Comparison of ENCODE assay signal across 9 cellular contexts in the genomic region with DNA sequence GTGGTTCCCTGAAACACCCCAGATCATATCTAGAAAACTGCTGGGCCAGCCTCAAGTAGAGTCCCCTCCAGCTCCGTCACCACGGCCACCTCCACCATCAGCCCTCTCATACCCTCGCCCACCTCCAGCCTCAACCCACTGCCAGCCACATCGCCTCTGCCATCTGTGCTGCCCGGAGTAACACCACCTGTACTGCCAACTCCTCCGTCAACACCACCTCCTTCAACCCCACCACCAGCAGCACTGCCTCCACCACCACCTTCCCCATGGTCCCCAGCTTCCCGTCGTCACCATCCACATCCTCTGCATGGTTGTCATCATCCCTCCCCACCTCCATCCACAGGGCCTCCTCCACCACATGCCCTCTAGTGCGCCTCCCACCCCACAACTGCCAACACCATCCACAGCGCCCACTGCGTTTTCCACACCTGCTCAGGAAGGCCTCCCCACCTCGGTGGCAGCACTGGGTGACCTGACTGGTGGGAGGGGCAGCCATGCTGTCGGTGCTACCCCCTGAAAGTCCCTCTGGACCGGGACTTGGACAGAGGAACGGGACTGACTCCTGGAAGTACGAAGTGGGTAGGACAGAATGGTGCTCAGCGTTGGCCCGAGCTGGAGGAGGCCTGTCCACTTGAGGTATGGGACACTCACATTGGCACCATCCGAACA. TPM values are rescaled to one million over a fixed set of nuclear protein-coding genes. Genes with fewer than 3 reads are reported as not detected.
A peak's percentile ranks its signal among the peaks of the same experiment; 100 is the strongest.
DNase-seq lines count a peak whose midpoint lies in the region; ATAC-seq and TF ChIP-seq lines count a peak whose summit lies in the region.
"Had no signal": no experiment of that assay in that cellular context is flagged by ENCODE, and none has a peak within 500 bp of the region (broad histone marks: within the 10 kb centered on the region; RNA-seq: fewer than 3 reads in every experiment).

No MANE protein-coding gene starts in this region.

- H3K27ac ChIP-seq in CD4-positive, CD25-positive, alpha-beta regulatory T cell (ENCODE audit: insufficient read depth, low read length, poor library complexity, severe bottlenecking), result no peak overlapping the region
- peak overlapping the region in 1 of 12 donors; percentile 81 for H3K27ac ChIP-seq in heart left ventricle
- H3K27ac ChIP-seq in psoas muscle, result peak overlapping the region; percentile 98

- no peak for TF ChIP-seq POLR2A in heart left ventricle (IDR thresholded peaks at IDR 0.05)

- peaks cover 0 to 26% (median 8%) of the 10 kb centered on the region in 4 donors for H3K4me1 Mint-ChIP-seq in CD4-positive, CD25-positive, alpha-beta regulatory T cell
- no peaks in the 10 kb centered on the region for H3K4me1 Mint-ChIP-seq in T-helper 2 cell treated with Interferon-gamma antibody and Interleukin-4, amounts not matched to agents 5 μg/mL and 100 μg/mL, for 36 hours (ENCODE audit: low read depth)

- ATAC-seq in CD4-positive, CD25-positive, alpha-beta regulatory T cell (ENCODE audit: low read depth in 2 of 2), result no peak
- ATAC-seq in heart left ventricle (no peak), psoas muscle (no peak)

- peak overlapping the region in 2 of 3 donors; percentile 26 to 75 for H3K27ac Mint-ChIP-seq in CD4-positive, CD25-positive, alpha-beta regulatory T cell
- H3K27ac Mint-ChIP-seq in T-helper 2 cell treated with Interferon-gamma antibody and Interleukin-4, amounts not matched to agents 5 μg/mL and 100 μg/mL, for 36 hours, result no peak overlapping the region

- intact Hi-C loops in heart left ventricle (cut with DNase I) (loop anchor here in 3 of 10 donors (10.0 kb wide), 2 partner anchors 85 to 435 kb away; partner anchors contain the start of genes DUSP28 (in 1 of the 3) and RNPEPL1 (in 1 of the 3)), psoas muscle (cut with DNase I) (loop anchor here in 1 of 2 donors (10.0 kb wide), 1 partner anchor 415 kb away; the partner anchor contains the start of gene CAPN10)

- peaks cover 14 to 18% of the 10 kb centered on the region in 2 experiments for H3K9me3 ChIP-seq in CD4-positive, CD25-positive, alpha-beta regulatory T cell (ENCODE audit: control insufficient read depth in 2 of 2, low read length in 2 of 2)
- H3K9me3 ChIP-seq in heart left ventricle (peaks cover 0 to 22% (median 17%) of the 10 kb centered on the region in 12 donors), psoas muscle (peaks cover 16% of the 10 kb centered on the region)

- H3K4me1 ChIP-seq in CD4-positive, CD25-positive, alpha-beta regulatory T cell (ENCODE audit: control insufficient read depth, insufficient read depth, low read length, poor library complexity, severe bottlenecking), result peaks cover 15% of the 10 kb centered on the region
- H3K4me1 ChIP-seq in heart left ventricle (peaks cover 0 to 43% (median 25%) of the 10 kb centered on the region in 12 donors), psoas muscle (peaks cover 48% of the 10 kb centered on the region)

- H3K4me3 Mint-ChIP-seq in CD4-positive, CD25-positive, alpha-beta regulatory T cell, result peak overlapping the region; percentile 47 to 82 (median 80)
- H3K4me3 Mint-ChIP-seq in T-helper 2 cell treated with Interferon-gamma antibody and Interleukin-4, amounts not matched to agents 5 μg/mL and 100 μg/mL, for 36 hours, result no peak overlapping the region

- H3K9me3 Mint-ChIP-seq in CD4-positive, CD25-positive, alpha-beta regulatory T cell, result peaks cover 0 to 18% (median 3%) of the 10 kb centered on the region in 7 donors
- H3K9me3 Mint-ChIP-seq in T-helper 2 cell treated with Interferon-gamma antibody and Interleukin-4, amounts not matched to agents 5 μg/mL and 100 μg/mL, for 36 hours, result peaks cover 12% of the 10 kb centered on the region

- peak overlapping the region; percentile 32 for H3K4me3 ChIP-seq in CD4-positive, CD25-positive, alpha-beta regulatory T cell (ENCODE audit: low read depth, low read length)
- H3K4me3 ChIP-seq in heart left ventricle (peak overlapping the region in 10 of 12 donors; percentile 53 to 94 (median 68)), psoas muscle (peak overlapping the region; percentile 85)

- 87 to 93% (median 91%) methylated on average over 19 of the region's 19 CpGs for WGBS in heart left ventricle, 4 donors
- whole genome bisulfite sequencing in psoas muscle, 3 donors, result 58 to 83% (median 62%) methylated on average over 19 of the region's 19 CpGs

- no peak for DNase-seq in CD4-positive, CD25-positive, alpha-beta regulatory T cell
- peak; percentile 14 for DNase-seq in activated CD8-positive, alpha-beta memory T cell treated with anti-CD3 and anti-CD28 coated beads, Interleukin-2, amount 50 U/mL, for 4 hours
- peak in 4 of 5 donors; percentile 14 to 29 (median 22) for DNase-seq in heart left ventricle
- DNase-seq in psoas muscle, result peak in 1 of 2 donors; percentile 51
- no peak for DNase-seq in T-helper 2 cell treated with Interferon-gamma antibody and Interleukin-4, amounts not matched to agents 5 μg/mL and 100 μg/mL, for 36 hours (ENCODE audit: low spot score)
- DNase-seq in DMS 273 treated with DMSO at 0.1 percent for 48 hours (lab: John Stamatoyannopoulos, UW), result no peak
- DNase-seq in NAMALWA (ENCODE audit: low spot score), result no peak
- no peak for DNase-seq in anterior cingulate cortex (lab: John Stamatoyannopoulos, UW)
- DNase-seq: RPMI8226 had no signal

- no peaks in the 10 kb centered on the region for H3K27me3 ChIP-seq in CD4-positive, CD25-positive, alpha-beta regulatory T cell (ENCODE audit: control insufficient read depth, insufficient read depth, low read length)
- H3K27me3 ChIP-seq in heart left ventricle, result peaks cover 0 to 4% (median 0%) of the 10 kb centered on the region in 9 donors
- H3K27me3 ChIP-seq in psoas muscle (ENCODE audit: insufficient read depth in 3 of 3, low read length in 2 of 3), result no peaks in the 10 kb centered on the region

- H3K27me3 Mint-ChIP-seq in CD4-positive, CD25-positive, alpha-beta regulatory T cell, result peaks cover 25% of the 10 kb centered on the region
- H3K27me3 Mint-ChIP-seq in T-helper 2 cell treated with Interferon-gamma antibody and Interleukin-4, amounts not matched to agents 5 μg/mL and 100 μg/mL, for 36 hours (ENCODE audit: low read depth), result peaks cover 29% of the 10 kb centered on the region

- no peaks in the 10 kb centered on the region for H3K36me3 ChIP-seq in CD4-positive, CD25-positive, alpha-beta regulatory T cell (ENCODE audit: control insufficient read depth, insufficient read depth, low read length)
- peaks cover 0 to 14% (median 0%) of the 10 kb centered on the region in 9 donors for H3K36me3 ChIP-seq in heart left ventricle
- H3K36me3 ChIP-seq in psoas muscle (ENCODE audit: insufficient read depth in 1 of 2, low read depth in 1 of 2), result peaks cover 8 to 16% of the 10 kb centered on the region in 2 donors

- no peak for TF ChIP-seq CTCF in heart left ventricle (IDR thresholded peaks at IDR 0.05)
- no peak for TF ChIP-seq CTCF in psoas muscle (IDR thresholded peaks at IDR 0.05)

- H3K36me3 Mint-ChIP-seq in CD4-positive, CD25-positive, alpha-beta regulatory T cell, result no peaks in the 10 kb centered on the region
- H3K36me3 Mint-ChIP-seq in T-helper 2 cell treated with Interferon-gamma antibody and Interleukin-4, amounts not matched to agents 5 μg/mL and 100 μg/mL, for 36 hours (ENCODE audit: low read depth), result no peaks in the 10 kb centered on the region

RNA-seq across cellular contexts. Expression of gene SNED1, which starts 1.6 kb away (rescaled TPM):
- 170 TPM for total RNA-seq in CD4-positive, CD25-positive, alpha-beta regulatory T cell
- polyA plus RNA-seq in CD4-positive, CD25-positive, alpha-beta regulatory T cell, result 1 to 10 TPM; 1.7 to 5.6 (median 2.2) TPM
- total RNA-seq in heart left ventricle (10 to 100 TPM in 2 of 9 donors, 1 to 10 TPM in 7; 3.1 to 14.7 (median 5.6) TPM), psoas muscle (10 to 100 TPM in 2 of 4 donors, 1 to 10 TPM in 2; 8.6 to 36.9 (median 11.1) TPM)
- polyA plus RNA-seq in heart left ventricle (1 to 10 TPM; 4.2 to 4.3 TPM), psoas muscle (1 to 10 TPM; 7.8 to 9.2 (median 9.2) TPM)

Comparison
In these comparisons a context has a peak if more than half of its experiments do, and no peak if none do; other contexts are left out.
1. DNase-seq: peak in activated CD8-positive, alpha-beta memory T cell treated with anti-CD3 and anti-CD28 coated beads, Interleukin-2, amount 50 U/mL, for 4 hours (single experiment) and heart left ventricle (4 of 5); none in CD4-positive, CD25-positive, alpha-beta regulatory T cell (0 of 3), T-helper 2 cell treated with Interferon-gamma antibody and Interleukin-4, amounts not matched to agents 5 μg/mL and 100 μg/mL, for 36 hours (single experiment), DMS 273 treated with DMSO at 0.1 percent for 48 hours (single experiment), NAMALWA (single experiment) and anterior cingulate cortex (0 of 58).
2. H3K4me3 ChIP-seq: peak in every context shown above with its lines; median percentile 85 in psoas muscle; 68 in heart left ventricle; 32 in CD4-positive, CD25-positive, alpha-beta regulatory T cell.